In the genomic region with DNA sequence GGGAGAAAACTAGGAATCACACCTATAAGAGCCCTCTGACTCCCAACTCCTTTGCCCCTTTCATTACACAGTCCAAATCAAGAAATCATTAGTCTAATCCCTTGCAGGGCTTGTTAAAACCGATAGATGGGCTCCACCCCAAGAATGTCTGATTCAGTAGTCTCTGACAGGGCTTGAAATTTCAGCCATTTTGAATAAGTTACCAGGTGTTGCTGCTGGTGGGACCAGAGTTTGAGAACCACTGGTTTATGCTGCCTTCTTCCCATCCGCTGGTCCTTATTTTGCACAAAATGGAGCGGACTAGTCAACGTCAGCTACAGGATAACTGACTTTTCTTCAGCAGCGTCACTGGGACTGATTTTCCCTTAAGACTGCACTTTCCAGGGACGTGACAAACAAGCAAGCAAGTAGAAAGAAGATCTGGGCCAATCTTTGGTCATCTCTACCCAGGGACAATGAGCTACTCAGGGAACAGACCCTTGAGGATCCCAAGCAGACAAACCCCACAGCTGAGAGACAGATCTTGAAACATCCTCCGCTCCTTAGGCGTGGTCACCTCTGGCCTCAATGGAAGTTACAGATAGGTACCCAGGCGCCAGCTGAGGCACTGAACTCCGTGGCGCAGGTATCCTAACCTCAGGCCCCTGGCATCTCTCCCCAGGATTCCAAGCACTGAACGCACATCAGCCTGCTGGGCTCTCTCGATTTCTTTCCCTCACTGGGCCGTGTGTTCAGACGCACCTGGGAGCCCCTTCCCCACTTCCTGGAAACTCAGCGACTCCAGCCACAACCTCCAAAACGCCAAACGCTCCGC, we compare ENCODE assay signal across 8 cellular contexts. TPM values are rescaled to one million over a fixed set of nuclear protein-coding genes. Genes with fewer than 3 reads are reported as not detected.
A peak's percentile ranks its signal among the peaks of the same experiment; 100 is the strongest.
DNase-seq lines count a peak whose midpoint lies in the region; ATAC-seq and TF ChIP-seq lines count a peak whose summit lies in the region.

No MANE protein-coding gene starts in this region.

- WGBS in esophagus, 2 donors = 15 to 16% methylated on average over 19 of the region's 19 CpGs
- no CpG with 5 or more reads among the region's 19 CpGs for WGBS in trophoblast cell (ENCODE audit: extremely low coverage, insufficient coverage, insufficient read length)

- H4K91ac ChIP-seq in trophoblast cell (ENCODE audit: low read depth, low read length) = peak overlapping the region; percentile 81

- H3K27ac ChIP-seq in PC-9 = 0 out of 2 replicates have a peak overlapping the region, but pooled peaks have one; percentile 63
- H3K27ac ChIP-seq in esophagus (ENCODE audit: low read depth in 2 of 2, low read length in 1 of 2) = peak overlapping the region; percentile 42 to 96
- peak overlapping the region; percentile 90 for H3K27ac ChIP-seq in trophoblast cell (ENCODE audit: low read depth, low read length)

- DNase-seq in EH (ENCODE audit: low read depth) = peak; percentile 47
- DNase-seq in PC-9 = no peak
- DNase-seq in trophoblast cell = no peak
- no peak for DNase-seq in mucosa of gallbladder (ENCODE audit: low spot score)

- H2AK5ac ChIP-seq in trophoblast cell (ENCODE audit: low read length) = peak overlapping the region; percentile 6

- peaks cover 17% of the 10 kb centered on the region for H3K79me1 ChIP-seq in trophoblast cell (ENCODE audit: low read length)

- H3K4me3 ChIP-seq in PC-9 (peak overlapping the region; percentile 90), esophagus (ENCODE audit: low read depth in 1 of 2, low read length in 2 of 2) (peak overlapping the region; percentile 84 to 96), trophoblast cell (ENCODE audit: low read depth, low read length) (peak overlapping the region; percentile 90)

- peak overlapping the region; percentile 94 for H3K4ac ChIP-seq in trophoblast cell (ENCODE audit: low read depth, low read length)

- CTCF ChIA-PET in PC-9 (lab: Charles Lee) = interaction anchor here (0.7 to 1.1 kb wide), 2 partner anchors 44 to 91 kb away, joined by 3 to 10 read pairs; no protein-coding TSS in a partner anchor

- no peak for TF ChIP-seq CTCF in PC-9 (conservative IDR thresholded peaks at IDR 0.05)

- H2BK120ac ChIP-seq in trophoblast cell (ENCODE audit: insufficient read depth, low read length, poor library complexity) = peak overlapping the region; percentile 1

- no peaks in the 10 kb centered on the region for H3K36me3 ChIP-seq in PC-9 (ENCODE audit: low read depth)
- peaks cover 0 to 4% of the 10 kb centered on the region in 2 donors for H3K36me3 ChIP-seq in esophagus (ENCODE audit: control insufficient read depth in 2 of 2, insufficient read depth in 2 of 2, low read length in 1 of 2)
- peaks cover 5 to 7% of the 10 kb centered on the region in 2 experiments for H3K36me3 ChIP-seq in trophoblast cell (ENCODE audit: control insufficient read depth in 1 of 2, insufficient read depth in 2 of 2, low read length in 2 of 2)

- no peak overlapping the region for H3K23ac ChIP-seq in trophoblast cell (ENCODE audit: low read length)

- no peaks in the 10 kb centered on the region for H3F3A ChIP-seq in PC-9 (ENCODE audit: insufficient read depth, low read depth)

- no peaks in the 10 kb centered on the region for H3K9me2 ChIP-seq in PC-9 (ENCODE audit: insufficient read depth)

- H4K20me1 ChIP-seq in PC-9 (ENCODE audit: insufficient read depth) = peaks cover 3% of the 10 kb centered on the region

- H2BK12ac ChIP-seq in trophoblast cell (ENCODE audit: low read length) = no peak overlapping the region

- POLR2A ChIA-PET in PC-9 (lab: Charles Lee; ENCODE audit: unreplicated experiment) = interaction anchor here (0.7 kb wide), 1 partner anchor 83 kb away, joined by 4 read pairs; no protein-coding TSS in a partner anchor

- H3K4me1 ChIP-seq in PC-9 (replicated peaks; ENCODE audit: insufficient read depth) = peaks cover 17% of the 10 kb centered on the region
- peaks cover 2 to 3% of the 10 kb centered on the region in 2 donors for H3K4me1 ChIP-seq in esophagus (ENCODE audit: control insufficient read depth in 2 of 2, insufficient read depth in 2 of 2, low read length in 1 of 2)
- peaks cover 14 to 15% of the 10 kb centered on the region in 2 experiments for H3K4me1 ChIP-seq in trophoblast cell (ENCODE audit: control insufficient read depth in 1 of 2, insufficient read depth in 2 of 2, low read length in 2 of 2)

- no peak overlapping the region for H2BK5ac ChIP-seq in trophoblast cell (ENCODE audit: low read depth, low read length, poor library complexity)

- peak overlapping the region; percentile 94 for H3K4me2 ChIP-seq in PC-9
- H3K4me2 ChIP-seq in trophoblast cell (ENCODE audit: low read length) = peak overlapping the region; percentile 78

- H3K14ac ChIP-seq in trophoblast cell (ENCODE audit: low read length) = peak overlapping the region; percentile 22

- H3K27me3 ChIP-seq in PC-9 (ENCODE audit: insufficient read depth, low read depth) (no peaks in the 10 kb centered on the region), esophagus (ENCODE audit: control insufficient read depth in 1 of 2, insufficient read depth in 2 of 2, low read length in 2 of 2) (no peaks in the 10 kb centered on the region), trophoblast cell (ENCODE audit: insufficient read depth, low read length) (no peaks in the 10 kb centered on the region)

- H3K9me3 ChIP-seq in PC-9 (ENCODE audit: insufficient read depth, low read depth) = no peaks in the 10 kb centered on the region
- H3K9me3 ChIP-seq in esophagus (ENCODE audit: control insufficient read depth in 2 of 2, insufficient read depth in 1 of 2, low read depth in 1 of 2, low read length in 1 of 2) = no peaks in the 10 kb centered on the region
- H3K9me3 ChIP-seq in trophoblast cell (ENCODE audit: insufficient read depth, low read depth, low read length) = no peaks in the 10 kb centered on the region

- H2AFZ ChIP-seq in PC-9 = peak overlapping the region; percentile 82
- no peak overlapping the region for H2AFZ ChIP-seq in trophoblast cell (ENCODE audit: insufficient read depth, low read length, poor library complexity)

- H3K9ac ChIP-seq in trophoblast cell (ENCODE audit: low read length) = peak overlapping the region; percentile 92

- peak overlapping the region; percentile 9 for H3K18ac ChIP-seq in trophoblast cell (ENCODE audit: low read length)

- TSS peak; percentile 34 for BruUV-seq in PC-9 (replicated peaks; lab: Mats Ljungman, UMichigan)

- H3K79me2 ChIP-seq in PC-9 (ENCODE audit: low read depth) (peaks cover 78% of the 10 kb centered on the region), trophoblast cell (ENCODE audit: control insufficient read depth, insufficient read depth, low read length, poor library complexity) (peaks cover 34% of the 10 kb centered on the region)

- peak overlapping the region; percentile 5 for H4K8ac ChIP-seq in trophoblast cell (ENCODE audit: low read depth, low read length)

- no peak overlapping the region for H4K12ac ChIP-seq in trophoblast cell (ENCODE audit: low read depth, low read length)

- intact Hi-C loops in PC-9 (cut with micrococcal nuclease; ENCODE audit: unreplicated experiment) = loop anchor here (2.0 kb wide), 1 partner anchor 13 kb away; no protein-coding TSS in a partner anchor

- ATAC-seq in HG03342 (IDR thresholded peaks at IDR 0.05; ENCODE audit: unreplicated experiment) = no peak
- no peak for ATAC-seq in HG03139 (IDR thresholded peaks at IDR 0.05; ENCODE audit: unreplicated experiment)
- ATAC-seq in GM21723 (IDR thresholded peaks at IDR 0.05; ENCODE audit: unreplicated experiment) = no peak

RNA-seq across cellular contexts. Expression of gene KCTD10, which starts 0.9 kb away (rescaled TPM):
- total RNA-seq in PC-9 (2021) (37.4 and 45.9 TPM in 2 replicates), mucosa of gallbladder (58.1 TPM)
- polyA plus RNA-seq in esophagus = 10 to 100 TPM; 15.4 to 28.2 TPM
- 105 and 107 TPM in 2 replicates for polyA plus RNA-seq in trophoblast cell (2013)

RNA-seq across cellular contexts. Expression of gene UBE3B, which starts 1.2 kb away (rescaled TPM):
- total RNA-seq in PC-9 (2021) (45.4 and 48.0 TPM in 2 replicates), mucosa of gallbladder (48.5 TPM)
- 10 to 100 TPM; 12.6 to 14.0 TPM for polyA plus RNA-seq in esophagus
- polyA plus RNA-seq in trophoblast cell (2013) = 21.3 and 22.4 TPM in 2 replicates
